ENCODE assay signal across 8 cellular contexts in genomic region chr3:142447852-142448315, GRCh38. TPM values are rescaled to one million over a fixed set of nuclear protein-coding genes. Genes with fewer than 3 reads are reported as not detected.
A peak's percentile ranks its signal among the peaks of the same experiment; 100 is the strongest.
DNase-seq lines count a peak whose midpoint lies in the region; ATAC-seq and TF ChIP-seq lines count a peak whose summit lies in the region.

A gene with protein sequence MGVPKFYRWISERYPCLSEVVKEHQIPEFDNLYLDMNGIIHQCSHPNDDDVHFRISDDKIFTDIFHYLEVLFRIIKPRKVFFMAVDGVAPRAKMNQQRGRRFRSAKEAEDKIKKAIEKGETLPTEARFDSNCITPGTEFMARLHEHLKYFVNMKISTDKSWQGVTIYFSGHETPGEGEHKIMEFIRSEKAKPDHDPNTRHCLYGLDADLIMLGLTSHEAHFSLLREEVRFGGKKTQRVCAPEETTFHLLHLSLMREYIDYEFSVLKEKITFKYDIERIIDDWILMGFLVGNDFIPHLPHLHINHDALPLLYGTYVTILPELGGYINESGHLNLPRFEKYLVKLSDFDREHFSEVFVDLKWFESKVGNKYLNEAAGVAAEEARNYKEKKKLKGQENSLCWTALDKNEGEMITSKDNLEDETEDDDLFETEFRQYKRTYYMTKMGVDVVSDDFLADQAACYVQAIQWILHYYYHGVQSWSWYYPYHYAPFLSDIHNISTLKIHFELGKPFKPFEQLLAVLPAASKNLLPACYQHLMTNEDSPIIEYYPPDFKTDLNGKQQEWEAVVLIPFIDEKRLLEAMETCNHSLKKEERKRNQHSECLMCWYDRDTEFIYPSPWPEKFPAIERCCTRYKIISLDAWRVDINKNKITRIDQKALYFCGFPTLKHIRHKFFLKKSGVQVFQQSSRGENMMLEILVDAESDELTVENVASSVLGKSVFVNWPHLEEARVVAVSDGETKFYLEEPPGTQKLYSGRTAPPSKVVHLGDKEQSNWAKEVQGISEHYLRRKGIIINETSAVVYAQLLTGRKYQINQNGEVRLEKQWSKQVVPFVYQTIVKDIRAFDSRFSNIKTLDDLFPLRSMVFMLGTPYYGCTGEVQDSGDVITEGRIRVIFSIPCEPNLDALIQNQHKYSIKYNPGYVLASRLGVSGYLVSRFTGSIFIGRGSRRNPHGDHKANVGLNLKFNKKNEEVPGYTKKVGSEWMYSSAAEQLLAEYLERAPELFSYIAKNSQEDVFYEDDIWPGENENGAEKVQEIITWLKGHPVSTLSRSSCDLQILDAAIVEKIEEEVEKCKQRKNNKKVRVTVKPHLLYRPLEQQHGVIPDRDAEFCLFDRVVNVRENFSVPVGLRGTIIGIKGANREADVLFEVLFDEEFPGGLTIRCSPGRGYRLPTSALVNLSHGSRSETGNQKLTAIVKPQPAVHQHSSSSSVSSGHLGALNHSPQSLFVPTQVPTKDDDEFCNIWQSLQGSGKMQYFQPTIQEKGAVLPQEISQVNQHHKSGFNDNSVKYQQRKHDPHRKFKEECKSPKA (N-terminal part only) (minus strand): TSS chr3:142448037. CDS start chr3:142447944, 93 bp downstream.

- DNase-seq in DMS153 treated with DMSO at 0.1 percent for 48 hours (lab: John Stamatoyannopoulos, UW; ENCODE audit: unreplicated experiment) (peak; percentile 83), KBM-7 (peak; percentile 94), PC-9 (peak; percentile 81 to 98), epithelial cell of proximal tubule (ENCODE audit: low read depth) (peak; percentile 37), mucosa of gallbladder (ENCODE audit: low spot score) (peak; percentile 96)
- DNase-seq in activated T-cell treated with anti-CD3 and anti-CD28 coated beads, Interleukin-2, amount 50 U/mL, for 1 hour = peak; percentile 97
- peak; percentile 92 for DNase-seq in stimulated activated CD8-positive, alpha-beta memory T cell treated with anti-CD3 and anti-CD28 coated beads, Interleukin-4, amount 100 ng/mL, for 24 hours (ENCODE audit: low read depth)

- peak; percentile 76 for ATAC-seq in GM21619 (IDR thresholded peaks at IDR 0.05; ENCODE audit: unreplicated experiment)

- TF ChIP-seq CTCF in PC-9 (conservative IDR thresholded peaks at IDR 0.05) = no peak
- TF ChIP-seq CTCF in epithelial cell of proximal tubule (conservative IDR thresholded peaks at IDR 0.05; ENCODE audit: low read depth, low read length) = no peak

- H3K36me3 ChIP-seq in PC-9 (ENCODE audit: low read depth) = peaks cover 10% of the 10 kb centered on the region; the same call in 1 of the 2 replicates

- peaks cover 28% of the 10 kb centered on the region for H3F3A ChIP-seq in PC-9 (ENCODE audit: insufficient read depth, low read depth)

- peaks cover 49% of the 10 kb centered on the region for H3K79me2 ChIP-seq in PC-9 (ENCODE audit: low read depth)

- H3K4me1 ChIP-seq in PC-9 (replicated peaks; ENCODE audit: insufficient read depth) = peaks cover 20% of the 10 kb centered on the region

- H3K27me3 ChIP-seq in PC-9 (ENCODE audit: insufficient read depth, low read depth) = no peaks in the 10 kb centered on the region

- H3K4me2 ChIP-seq in PC-9 = peak within 1 kb of the TSS; percentile 84

- peak within 1 kb of the TSS; percentile 69 for H3K27ac ChIP-seq in PC-9

- no TSS peak for BruUV-seq in PC-9 (replicated peaks; lab: Mats Ljungman, UMichigan)

- intact Hi-C loops in PC-9 (cut with micrococcal nuclease; ENCODE audit: unreplicated experiment) = loop anchor here (1.0 to 10.0 kb wide), 5 partner anchors 8 to 554 kb away; partner anchors contain the start of genes ATR and U2SURP

- CTCF ChIA-PET in PC-9 (lab: Charles Lee) = interaction anchor here (0.6 kb wide), 1 partner anchor 322 kb away, joined by 6 read pairs; no protein-coding TSS in a partner anchor

- H3K9me3 ChIP-seq in PC-9 (ENCODE audit: insufficient read depth, low read depth) = no peaks in the 10 kb centered on the region

- no peaks in the 10 kb centered on the region for H4K20me1 ChIP-seq in PC-9 (ENCODE audit: insufficient read depth)

- H3K4me3 ChIP-seq in PC-9 = peak within 1 kb of the TSS; percentile 80
- H3K4me3 ChIP-seq in epithelial cell of proximal tubule (ENCODE audit: low read depth, low read length) = peak within 1 kb of the TSS; percentile 96

- H2AFZ ChIP-seq in PC-9 = peak within 1 kb of the TSS; percentile 87

- no peaks in the 10 kb centered on the region for H3K9me2 ChIP-seq in PC-9 (ENCODE audit: insufficient read depth)

- in situ Hi-C loops in KBM-7 (cut with MboI; ENCODE audit: low pct_unique_long_range_greater_than_20kb, low sequenced_read_pairs) = no loop called here

- POLR2A ChIA-PET in PC-9 (lab: Charles Lee; ENCODE audit: unreplicated experiment) = no interaction called here

RNA-seq across cellular contexts. Expression of the gene that starts here (rescaled TPM):
- total RNA-seq in PC-9 (2021) (45.3 and 47.0 TPM in 2 replicates), epithelial cell of proximal tubule (8.0 and 11.9 TPM in 2 replicates), mucosa of gallbladder (35.3 TPM)

Comparison
In these comparisons a context has a peak if more than half of its experiments do, and no peak if none do; other contexts are left out.
1. Peak in every context shown above with its lines: DNase-seq, ATAC-seq, H3K4me3 ChIP-seq and H3K27ac ChIP-seq.
2. DNase-seq: peak in every context shown above with its lines; median percentile 97 in activated T-cell treated with anti-CD3 and anti-CD28 coated beads, Interleukin-2, amount 50 U/mL, for 1 hour; 96 in mucosa of gallbladder; 94 in KBM-7; 92 in stimulated activated CD8-positive, alpha-beta memory T cell treated with anti-CD3 and anti-CD28 coated beads, Interleukin-4, amount 100 ng/mL, for 24 hours; 90 in PC-9; 83 in DMS153 treated with DMSO at 0.1 percent for 48 hours; 37 in epithelial cell of proximal tubule.